Comparison of ENCODE assay signal across 2 cellular contexts in genomic region chr12:101839324-101840283, GRCh38.
TF ChIP-seq lines count a peak whose summit lies in the region.

No MANE protein-coding gene starts in this region.

TF ChIP-seq in IMR-90, 13 proteins besides CTCF, POLR2A, EP300 and RAD21 (continued from another document):
- no peak for TF ChIP-seq CEBPB (IDR thresholded peaks at IDR 0.05; ENCODE audit: low read depth, low read length)
- peak; percentile 66 for TF ChIP-seq SMC3 (IDR thresholded peaks at IDR 0.05; ENCODE audit: low read depth, low read length)

TF ChIP-seq in SK-N-SH, 30 proteins besides CTCF, POLR2A, EP300 and RAD21:
- TF ChIP-seq RCOR1 (IDR thresholded peaks at IDR 0.05; ENCODE audit: low read length) (no peak), SMC3 (IDR thresholded peaks at IDR 0.05; ENCODE audit: low read depth, low read length) (peak; percentile 62), MEF2A (IDR thresholded peaks at IDR 0.05; ENCODE audit: borderline replicate concordance, low read depth) (no peak), GATA2 (CRISPR knock-in tag; IDR thresholded peaks at IDR 0.05) (no peak), RXRA (IDR thresholded peaks at IDR 0.05; ENCODE audit: borderline replicate concordance, low read depth) (no peak)
- TF ChIP-seq, protein P1, sequence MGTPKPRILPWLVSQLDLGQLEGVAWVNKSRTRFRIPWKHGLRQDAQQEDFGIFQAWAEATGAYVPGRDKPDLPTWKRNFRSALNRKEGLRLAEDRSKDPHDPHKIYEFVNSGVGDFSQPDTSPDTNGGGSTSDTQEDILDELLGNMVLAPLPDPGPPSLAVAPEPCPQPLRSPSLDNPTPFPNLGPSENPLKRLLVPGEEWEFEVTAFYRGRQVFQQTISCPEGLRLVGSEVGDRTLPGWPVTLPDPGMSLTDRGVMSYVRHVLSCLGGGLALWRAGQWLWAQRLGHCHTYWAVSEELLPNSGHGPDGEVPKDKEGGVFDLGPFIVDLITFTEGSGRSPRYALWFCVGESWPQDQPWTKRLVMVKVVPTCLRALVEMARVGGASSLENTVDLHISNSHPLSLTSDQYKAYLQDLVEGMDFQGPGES (IDR thresholded peaks at IDR 0.05; ENCODE audit: low read depth, low read length): no peak
